Comparison of ENCODE assay signal across 11 cellular contexts in the genomic region with DNA sequence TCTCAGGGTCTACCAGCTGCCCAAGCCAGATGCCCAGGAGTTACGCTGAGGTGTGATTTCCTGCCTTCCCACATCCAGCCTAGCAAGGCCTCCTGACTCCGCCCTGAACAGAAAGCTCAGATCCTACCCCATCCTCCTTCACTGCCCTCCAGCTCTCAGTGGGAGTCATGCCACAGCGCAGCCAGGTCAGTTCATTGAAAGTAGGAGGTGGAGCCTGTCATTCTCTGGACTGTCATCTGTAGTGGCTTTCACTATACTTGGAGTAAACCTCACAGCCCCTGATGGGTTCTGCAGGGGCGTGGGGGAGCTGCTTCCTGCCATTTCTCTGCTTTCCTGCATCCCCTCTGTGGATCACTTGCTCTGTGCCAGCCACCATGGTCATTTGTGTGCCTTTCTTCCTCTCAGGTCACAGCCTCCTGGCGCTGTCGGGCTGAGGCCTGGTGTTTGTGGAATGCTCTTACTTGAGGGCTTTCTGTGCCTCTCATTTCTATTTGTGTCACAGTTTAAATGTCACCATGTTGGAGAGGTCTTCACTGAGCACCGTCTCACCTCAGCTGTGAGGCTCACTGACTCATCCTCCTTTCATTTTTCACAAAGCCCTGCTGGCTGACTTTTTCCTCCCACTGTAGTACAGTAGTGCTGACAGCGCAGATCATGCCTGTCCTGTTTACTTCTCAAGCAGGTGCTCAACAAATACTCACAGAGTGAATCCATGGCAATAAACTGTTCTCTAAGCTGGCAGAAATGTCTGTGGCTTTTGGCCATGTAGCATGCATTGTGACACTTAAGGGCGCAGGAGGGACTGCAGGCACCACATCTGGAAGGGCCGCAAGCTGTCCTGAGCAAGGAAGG.
DNase-seq lines count a peak whose midpoint lies in the region; ATAC-seq, FAIRE-seq and TF ChIP-seq lines count a peak whose summit lies in the region.
"Had no signal": no experiment of that assay in that cellular context is flagged by ENCODE, and none has a peak within 500 bp of the region (broad histone marks: within the 10 kb centered on the region; RNA-seq: fewer than 3 reads in every experiment).

No MANE protein-coding gene starts in this region.

- no peaks in the 10 kb centered on the region for H3K27me3 ChIP-seq in MM.1S (replicated peaks; ENCODE audit: insufficient read depth, low read length)
- H3K27me3 ChIP-seq in esophagus squamous epithelium, result no peaks in the 10 kb centered on the region
- H3K27me3 ChIP-seq: uterus had no signal

- H3K36me3 ChIP-seq in MM.1S (replicated peaks; ENCODE audit: insufficient read depth, low read length) (0 out of 2 replicates have a peak, but pooled peaks cover 2% of the 10 kb centered on the region), esophagus squamous epithelium (peaks cover 0 to 88% (median 5%) of the 10 kb centered on the region in 3 donors)
- H3K36me3 ChIP-seq: uterus had no signal

- no peaks in the 10 kb centered on the region for H4K20me1 ChIP-seq in MM.1S (ENCODE audit: insufficient read depth, low read length)

- no peak for FAIRE-seq in urothelium cell line (lab: Jason Lieb, UNC)
- FAIRE-seq: keratinocyte, TTC549 had no signal

- H3K4me1 Mint-ChIP-seq in WTC11, result peaks cover 7% of the 10 kb centered on the region

- WGBS in esophagus squamous epithelium, 2 donors, result 77% methylated on average over 10 of the region's 10 CpGs

- DNase-seq in MM.1S (peak; percentile 92), WTC11 (ENCODE audit: low spot score) (no peak), esophagus squamous epithelium (lab: John Stamatoyannopoulos, UW) (no peak), urothelium cell line (ENCODE audit: low spot score) (no peak), H4 (ENCODE audit: low spot score) (no peak)
- peak in 2 of 3 donors; percentile 30 to 47 for DNase-seq in stimulated activated CD4-positive, alpha-beta T cell treated with anti-CD3 and anti-CD28 coated beads, Interleukin-12 subunit alpha, Interleukin-12 subunit beta, amount 100 ng/mL, for 48 hours (ENCODE audit: low read depth in 2 of 3, low spot score in 1 of 3)
- DNase-seq: dermis blood vessel endothelial cell, uterus had no signal

- TF ChIP-seq CTCF in MM.1S (IDR thresholded peaks at IDR 0.05; ENCODE audit: low read length) (no peak), WTC11 (IDR thresholded peaks at IDR 0.05) (no peak), esophagus squamous epithelium (IDR thresholded peaks at IDR 0.05) (no peak)

- POLR2A ChIA-PET in WTC11 (lab: Charles Lee), result interaction anchor here (1.5 kb wide), 1 partner anchor 16 kb away, joined by 6 read pairs; no protein-coding TSS in a partner anchor

- no peaks in the 10 kb centered on the region for H3K9me2 ChIP-seq in MM.1S (replicated peaks; ENCODE audit: insufficient read depth, low read length)

- no peaks in the 10 kb centered on the region for H3K9me3 ChIP-seq in MM.1S (replicated peaks; ENCODE audit: insufficient read depth, low read length)
- H3K9me3 ChIP-seq in esophagus squamous epithelium, result no peaks in the 10 kb centered on the region
- H3K9me3 ChIP-seq: uterus had no signal

- H3K27me3 Mint-ChIP-seq in WTC11 (ENCODE audit: low read depth), result no peaks in the 10 kb centered on the region

- H3K4me3 Mint-ChIP-seq in WTC11, result no peak overlapping the region

- ATAC-seq in WTC11 (peak; percentile 72), HG03159 (IDR thresholded peaks at IDR 0.05; ENCODE audit: unreplicated experiment) (no peak)

- H3K4me3 ChIP-seq in MM.1S (ENCODE audit: low read length) (peak overlapping the region; percentile 50), esophagus squamous epithelium (no peak overlapping the region)
- H3K4me3 ChIP-seq: uterus had no signal

- intact Hi-C loops in esophagus squamous epithelium (cut with DNase I), result no loop called here

- H3K9me3 Mint-ChIP-seq in WTC11, result no peaks in the 10 kb centered on the region

- H3F3A ChIP-seq in MM.1S (ENCODE audit: insufficient read depth, low read length), result peaks cover 27% of the 10 kb centered on the region

- H3K36me3 Mint-ChIP-seq in WTC11, result peaks cover 6% of the 10 kb centered on the region

- H3K4me2 ChIP-seq in MM.1S (ENCODE audit: low read depth, low read length), result peak overlapping the region; percentile 93

- peak overlapping the region; percentile 54; the same call in 1 of the 2 replicates for H3K27ac Mint-ChIP-seq in WTC11

- peak overlapping the region; percentile 98 for H3K27ac ChIP-seq in MM.1S (ENCODE audit: low read length)
- peak overlapping the region in 3 of 4 donors; percentile 0 to 59 (median 49) for H3K27ac ChIP-seq in esophagus squamous epithelium
- H3K27ac ChIP-seq: uterus had no signal

- no peak for TF ChIP-seq POLR2A in esophagus squamous epithelium (IDR thresholded peaks at IDR 0.05)

- H3K4me1 ChIP-seq in MM.1S (ENCODE audit: low read length) (peaks cover 21% of the 10 kb centered on the region), esophagus squamous epithelium (peaks cover 0 to 8% (median 0%) of the 10 kb centered on the region in 3 donors)
- H3K4me1 ChIP-seq: uterus had no signal

- peak overlapping the region; percentile 43 for H2AFZ ChIP-seq in MM.1S (ENCODE audit: low read length)

- CTCF ChIA-PET in WTC11 (lab: Charles Lee), result interaction anchor here (2.1 kb wide), 1 partner anchor 45 kb away, joined by 5 read pairs; no protein-coding TSS in a partner anchor

- H3K9ac ChIP-seq in MM.1S (ENCODE audit: low read length), result peak overlapping the region; percentile 91

- no peaks in the 10 kb centered on the region for H3K79me2 ChIP-seq in MM.1S (ENCODE audit: low read length)

TF ChIP-seq in WTC11, 78 proteins besides CTCF, POLR2A, EP300 and RAD21:
- TF ChIP-seq, protein P1, sequence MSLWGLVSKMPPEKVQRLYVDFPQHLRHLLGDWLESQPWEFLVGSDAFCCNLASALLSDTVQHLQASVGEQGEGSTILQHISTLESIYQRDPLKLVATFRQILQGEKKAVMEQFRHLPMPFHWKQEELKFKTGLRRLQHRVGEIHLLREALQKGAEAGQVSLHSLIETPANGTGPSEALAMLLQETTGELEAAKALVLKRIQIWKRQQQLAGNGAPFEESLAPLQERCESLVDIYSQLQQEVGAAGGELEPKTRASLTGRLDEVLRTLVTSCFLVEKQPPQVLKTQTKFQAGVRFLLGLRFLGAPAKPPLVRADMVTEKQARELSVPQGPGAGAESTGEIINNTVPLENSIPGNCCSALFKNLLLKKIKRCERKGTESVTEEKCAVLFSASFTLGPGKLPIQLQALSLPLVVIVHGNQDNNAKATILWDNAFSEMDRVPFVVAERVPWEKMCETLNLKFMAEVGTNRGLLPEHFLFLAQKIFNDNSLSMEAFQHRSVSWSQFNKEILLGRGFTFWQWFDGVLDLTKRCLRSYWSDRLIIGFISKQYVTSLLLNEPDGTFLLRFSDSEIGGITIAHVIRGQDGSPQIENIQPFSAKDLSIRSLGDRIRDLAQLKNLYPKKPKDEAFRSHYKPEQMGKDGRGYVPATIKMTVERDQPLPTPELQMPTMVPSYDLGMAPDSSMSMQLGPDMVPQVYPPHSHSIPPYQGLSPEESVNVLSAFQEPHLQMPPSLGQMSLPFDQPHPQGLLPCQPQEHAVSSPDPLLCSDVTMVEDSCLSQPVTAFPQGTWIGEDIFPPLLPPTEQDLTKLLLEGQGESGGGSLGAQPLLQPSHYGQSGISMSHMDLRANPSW (CRISPR knock-in tag; conservative IDR thresholded peaks at IDR 0.05; ENCODE audit: low read depth), result no peak
- TF ChIP-seq EMX1 (CRISPR knock-in tag; IDR thresholded peaks at IDR 0.05) (no peak), NFE2L1 (CRISPR knock-in tag; IDR thresholded peaks at IDR 0.05) (no peak), ZNF121 (CRISPR knock-in tag; IDR thresholded peaks at IDR 0.05) (no peak), TEAD1 (CRISPR knock-in tag; IDR thresholded peaks at IDR 0.05) (no peak), SMAD3 (CRISPR knock-in tag; IDR thresholded peaks at IDR 0.05; ENCODE audit: borderline replicate concordance) (no peak)
- TF ChIP-seq, protein P2, sequence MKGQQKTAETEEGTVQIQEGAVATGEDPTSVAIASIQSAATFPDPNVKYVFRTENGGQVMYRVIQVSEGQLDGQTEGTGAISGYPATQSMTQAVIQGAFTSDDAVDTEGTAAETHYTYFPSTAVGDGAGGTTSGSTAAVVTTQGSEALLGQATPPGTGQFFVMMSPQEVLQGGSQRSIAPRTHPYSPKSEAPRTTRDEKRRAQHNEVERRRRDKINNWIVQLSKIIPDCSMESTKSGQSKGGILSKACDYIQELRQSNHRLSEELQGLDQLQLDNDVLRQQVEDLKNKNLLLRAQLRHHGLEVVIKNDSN (CRISPR knock-in tag; IDR thresholded peaks at IDR 0.05), result no peak
- TF ChIP-seq, protein P3, sequence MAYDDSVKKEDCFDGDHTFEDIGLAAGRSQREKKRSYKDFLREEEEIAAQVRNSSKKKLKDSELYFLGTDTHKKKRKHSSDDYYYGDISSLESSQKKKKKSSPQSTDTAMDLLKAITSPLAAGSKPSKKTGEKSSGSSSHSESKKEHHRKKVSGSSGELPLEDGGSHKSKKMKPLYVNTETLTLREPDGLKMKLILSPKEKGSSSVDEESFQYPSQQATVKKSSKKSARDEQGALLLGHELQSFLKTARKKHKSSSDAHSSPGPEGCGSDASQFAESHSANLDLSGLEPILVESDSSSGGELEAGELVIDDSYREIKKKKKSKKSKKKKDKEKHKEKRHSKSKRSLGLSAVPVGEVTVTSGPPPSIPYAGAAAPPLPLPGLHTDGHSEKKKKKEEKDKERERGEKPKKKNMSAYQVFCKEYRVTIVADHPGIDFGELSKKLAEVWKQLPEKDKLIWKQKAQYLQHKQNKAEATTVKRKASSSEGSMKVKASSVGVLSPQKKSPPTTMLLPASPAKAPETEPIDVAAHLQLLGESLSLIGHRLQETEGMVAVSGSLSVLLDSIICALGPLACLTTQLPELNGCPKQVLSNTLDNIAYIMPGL (CRISPR knock-in tag; IDR thresholded peaks at IDR 0.05), result no peak
- TF ChIP-seq, protein P4, sequence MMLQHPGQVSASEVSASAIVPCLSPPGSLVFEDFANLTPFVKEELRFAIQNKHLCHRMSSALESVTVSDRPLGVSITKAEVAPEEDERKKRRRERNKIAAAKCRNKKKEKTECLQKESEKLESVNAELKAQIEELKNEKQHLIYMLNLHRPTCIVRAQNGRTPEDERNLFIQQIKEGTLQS (CRISPR knock-in tag; conservative IDR thresholded peaks at IDR 0.05), result no peak
- TF ChIP-seq, protein P5, sequence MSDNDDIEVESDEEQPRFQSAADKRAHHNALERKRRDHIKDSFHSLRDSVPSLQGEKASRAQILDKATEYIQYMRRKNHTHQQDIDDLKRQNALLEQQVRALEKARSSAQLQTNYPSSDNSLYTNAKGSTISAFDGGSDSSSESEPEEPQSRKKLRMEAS (CRISPR knock-in tag; IDR thresholded peaks at IDR 0.05), result no peak

Comparison
In these comparisons a context has a peak if more than half of its experiments do, and no peak if none do; other contexts are left out.
1. DNase-seq: peak in MM.1S (single experiment) and stimulated activated CD4-positive, alpha-beta T cell treated with anti-CD3 and anti-CD28 coated beads, Interleukin-12 subunit alpha, Interleukin-12 subunit beta, amount 100 ng/mL, for 48 hours (2 of 3); none in WTC11 (single experiment), esophagus squamous epithelium (single experiment), urothelium cell line (single experiment) and H4 (single experiment).